Comparison of ENCODE assay signal across 17 cellular contexts in the genomic region with DNA sequence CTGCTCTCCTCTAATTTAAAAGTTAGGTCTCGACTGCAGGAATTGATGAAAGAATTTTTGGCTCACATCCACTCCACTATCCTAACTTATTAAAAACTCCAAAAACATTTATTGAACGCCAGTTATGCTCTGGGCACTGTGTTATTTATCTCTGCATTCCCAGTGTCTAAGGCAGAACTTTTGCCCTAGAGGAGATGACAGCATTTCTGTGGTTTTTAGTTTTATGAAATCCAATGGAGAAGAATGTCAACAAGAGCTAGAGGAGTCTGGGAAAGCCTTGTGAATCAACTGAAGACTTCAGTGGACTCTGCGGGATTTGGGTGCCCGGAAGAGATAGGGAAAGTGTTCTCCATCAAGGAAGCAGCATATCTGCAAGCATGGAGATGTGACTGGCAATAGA.
A peak's percentile ranks its signal among the peaks of the same experiment; 100 is the strongest.
DNase-seq lines count a peak whose midpoint lies in the region; ATAC-seq and TF ChIP-seq lines count a peak whose summit lies in the region.
"Had no signal": no experiment of that assay in that cellular context is flagged by ENCODE, and none has a peak within 500 bp of the region (broad histone marks: within the 10 kb centered on the region; RNA-seq: fewer than 3 reads in every experiment).

No MANE protein-coding gene starts in this region.

- H3K27ac Mint-ChIP-seq in MCF 10A (ENCODE audit: low read depth, unreplicated experiment) (no peak overlapping the region), Caco-2 (ENCODE audit: unreplicated experiment) (no peak overlapping the region)
- H3K27ac Mint-ChIP-seq: activated CD4-positive, alpha-beta T cell treated with anti-CD3 and anti-CD28 coated beads, Interleukin-2, amount 10 ng/mL, durations not matched to agents 7 days and 5 days; stimulated activated naive B cell treated with anti-CD40 and anti-IgM and Interleukin-4, amounts not matched to agents 10 μg/mL and 1 μg/mL and 100 μg/mL, for 72 hours had no signal

- DNase-seq in H4 (ENCODE audit: low spot score) (peak; percentile 38), MCF 10A (ENCODE audit: unreplicated experiment) (peak; percentile 41), foreskin melanocyte (peak; percentile 20), Caco-2 (no peak), NCI-H187 (lab: John Stamatoyannopoulos, UW) (no peak), NOMO-1 (lab: John Stamatoyannopoulos, UW; ENCODE audit: unreplicated experiment in 2 of 2) (no peak)
- DNase-seq: activated CD4-positive, alpha-beta T cell treated with anti-CD3 and anti-CD28 coated beads, Interleukin-2, amount 10 ng/mL, durations not matched to agents 7 days and 5 days; esophagus squamous epithelium; Karpas-422; NCI-H1105; NCI-H526 treated with DMSO at 0.1 percent for 48 hours; SIG-M5; stimulated activated naive B cell treated with anti-CD40 and anti-IgM and Interleukin-4, amounts not matched to agents 10 μg/mL and 1 μg/mL and 100 μg/mL, for 72 hours; thyroid gland had no signal

- H3K4me3 Mint-ChIP-seq in MCF 10A (ENCODE audit: unreplicated experiment) (no peak overlapping the region), Caco-2 (ENCODE audit: unreplicated experiment) (no peak overlapping the region)
- H3K4me3 Mint-ChIP-seq: activated CD4-positive, alpha-beta T cell treated with anti-CD3 and anti-CD28 coated beads, Interleukin-2, amount 10 ng/mL, durations not matched to agents 7 days and 5 days; central memory CD8-positive, alpha-beta T cell; stimulated activated naive B cell treated with anti-CD40 and anti-IgM and Interleukin-4, amounts not matched to agents 10 μg/mL and 1 μg/mL and 100 μg/mL, for 72 hours had no signal

- no TSS peak for BruUV-seq in MCF 10A (replicated peaks; lab: Mats Ljungman, UMichigan)
- no TSS peak for BruUV-seq in Caco-2 (replicated peaks; lab: Mats Ljungman, UMichigan)

- peaks cover 5% of the 10 kb centered on the region for H3K4me1 Mint-ChIP-seq in MCF 10A (ENCODE audit: insufficient read depth, unreplicated experiment)
- H3K4me1 Mint-ChIP-seq in Caco-2 (ENCODE audit: low read depth, unreplicated experiment): no peaks in the 10 kb centered on the region
- H3K4me1 Mint-ChIP-seq: activated CD4-positive, alpha-beta T cell treated with anti-CD3 and anti-CD28 coated beads, Interleukin-2, amount 10 ng/mL, durations not matched to agents 7 days and 5 days; central memory CD8-positive, alpha-beta T cell; stimulated activated naive B cell treated with anti-CD40 and anti-IgM and Interleukin-4, amounts not matched to agents 10 μg/mL and 1 μg/mL and 100 μg/mL, for 72 hours had no signal

- POLR2A ChIA-PET in MCF 10A (lab: Yijun Ruan, JAX) (no interaction called here), Caco-2 (lab: Charles Lee) (no interaction called here)

- peaks cover 33% of the 10 kb centered on the region for H3K27me3 Mint-ChIP-seq in MCF 10A (ENCODE audit: insufficient read depth, unreplicated experiment)
- peaks cover 11% of the 10 kb centered on the region for H3K27me3 Mint-ChIP-seq in Caco-2 (ENCODE audit: insufficient read depth, unreplicated experiment)
- H3K27me3 Mint-ChIP-seq: activated CD4-positive, alpha-beta T cell treated with anti-CD3 and anti-CD28 coated beads, Interleukin-2, amount 10 ng/mL, durations not matched to agents 7 days and 5 days; central memory CD8-positive, alpha-beta T cell; stimulated activated naive B cell treated with anti-CD40 and anti-IgM and Interleukin-4, amounts not matched to agents 10 μg/mL and 1 μg/mL and 100 μg/mL, for 72 hours had no signal

- H3K27me3 ChIP-seq in Caco-2 (replicated peaks; ENCODE audit: control insufficient read depth, insufficient read depth, low read length): no peaks in the 10 kb centered on the region
- H3K27me3 ChIP-seq: esophagus squamous epithelium, hepatocyte, thyroid gland had no signal

- no peak overlapping the region for H3K4me3 ChIP-seq in Caco-2 (ENCODE audit: low read depth, low read length)
- H3K4me3 ChIP-seq: esophagus squamous epithelium, hepatocyte, thyroid gland had no signal

- H3K36me3 ChIP-seq in Caco-2 (ENCODE audit: control insufficient read depth, insufficient read depth, low read length): no peaks in the 10 kb centered on the region
- H3K36me3 ChIP-seq: esophagus squamous epithelium, thyroid gland had no signal

- H3K36me3 Mint-ChIP-seq in MCF 10A (ENCODE audit: insufficient read depth, unreplicated experiment) (no peaks in the 10 kb centered on the region), Caco-2 (ENCODE audit: insufficient read depth, unreplicated experiment) (no peaks in the 10 kb centered on the region)
- H3K36me3 Mint-ChIP-seq: stimulated activated naive B cell treated with anti-CD40 and anti-IgM and Interleukin-4, amounts not matched to agents 10 μg/mL and 1 μg/mL and 100 μg/mL, for 72 hours had no signal

- intact Hi-C loops in MCF 10A (cut with micrococcal nuclease) (no loop called here), Caco-2 (cut with micrococcal nuclease; ENCODE audit: unreplicated experiment) (no loop called here)

- no peak for ATAC-seq in GM21526 (IDR thresholded peaks at IDR 0.05; ENCODE audit: low FRiP score, unreplicated experiment)
- ATAC-seq: stimulated activated naive B cell treated with anti-CD40 and anti-IgM and Interleukin-4, amounts not matched to agents 10 μg/mL and 1 μg/mL and 100 μg/mL, for 72 hours had no signal

- TF ChIP-seq CTCF in MCF 10A (IDR thresholded peaks at IDR 0.05; ENCODE audit: unreplicated experiment) (no peak), Caco-2 (IDR thresholded peaks at IDR 0.05; ENCODE audit: insufficient read depth in 1 of 2, low read depth in 1 of 2, low read length in 1 of 2, severe bottlenecking in 1 of 2, unreplicated experiment in 1 of 2) (no peak)

- H3K9me3 ChIP-seq in Caco-2: no peaks in the 10 kb centered on the region
- H3K9me3 ChIP-seq: esophagus squamous epithelium, thyroid gland had no signal

- H3K9me3 Mint-ChIP-seq in MCF 10A (ENCODE audit: unreplicated experiment): no peaks in the 10 kb centered on the region
- H3K9me3 Mint-ChIP-seq in Caco-2 (ENCODE audit: unreplicated experiment): no peaks in the 10 kb centered on the region
- H3K9me3 Mint-ChIP-seq: activated CD4-positive, alpha-beta T cell treated with anti-CD3 and anti-CD28 coated beads, Interleukin-2, amount 10 ng/mL, durations not matched to agents 7 days and 5 days had no signal

- CTCF ChIA-PET in MCF 10A (lab: Yijun Ruan, JAX): no interaction called here
- CTCF ChIA-PET in Caco-2 (lab: Charles Lee): no interaction called here

- H3K4me1 ChIP-seq in Caco-2: no peaks in the 10 kb centered on the region
- H3K4me1 ChIP-seq: esophagus squamous epithelium, thyroid gland had no signal

Comparison
In these comparisons a context has a peak if more than half of its experiments do, and no peak if none do; other contexts are left out.
1. DNase-seq: peak in H4 (single experiment), MCF 10A (single experiment) and foreskin melanocyte (single experiment); none in Caco-2 (0 of 2), NCI-H187 (0 of 2) and NOMO-1 (0 of 2).